Comparison of ENCODE assay signal across 18 cellular contexts in the genomic region with DNA sequence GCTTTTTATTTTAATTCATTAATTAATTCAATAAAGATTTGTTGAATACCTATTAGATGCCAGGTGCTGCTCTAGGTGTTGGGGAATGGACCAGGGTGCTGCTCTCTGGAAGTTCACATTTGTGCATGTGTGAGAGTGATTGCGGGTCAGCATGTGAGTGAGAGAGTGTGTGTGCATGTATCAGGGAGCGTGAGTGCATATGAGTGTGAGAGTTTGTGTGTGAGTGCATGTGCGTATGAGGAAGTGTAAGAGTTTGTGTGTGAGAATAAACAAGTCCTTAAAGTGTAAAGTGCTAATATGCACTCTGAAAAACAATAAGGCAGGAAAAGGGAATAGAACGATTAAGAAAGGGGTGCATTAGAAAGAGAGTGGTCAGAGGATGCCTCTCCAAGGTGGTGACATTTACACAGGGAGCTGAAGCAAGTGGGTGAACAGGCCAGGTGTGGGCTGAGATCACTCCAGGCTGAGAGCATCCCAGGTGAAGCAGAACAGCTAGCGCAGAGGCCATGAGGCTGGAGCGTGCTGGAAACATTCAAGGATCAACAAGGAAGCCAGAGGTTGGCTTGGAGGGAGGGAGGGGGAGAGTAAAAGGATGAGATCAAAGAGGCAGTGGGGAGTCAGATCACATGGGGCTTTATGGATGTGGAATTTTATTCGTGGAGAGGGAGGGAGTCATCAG. TPM values are rescaled to one million over a fixed set of nuclear protein-coding genes. Genes with fewer than 3 reads are reported as not detected.
DNase-seq lines count a peak whose midpoint lies in the region; ATAC-seq and TF ChIP-seq lines count a peak whose summit lies in the region.
"Had no signal": no experiment of that assay in that cellular context is flagged by ENCODE, and none has a peak within 500 bp of the region (broad histone marks: within the 10 kb centered on the region; RNA-seq: fewer than 3 reads in every experiment).

No MANE protein-coding gene starts in this region.

- no peaks in the 10 kb centered on the region for H4K20me1 ChIP-seq in GM23338 (replicated peaks; ENCODE audit: insufficient read depth)

- no peak for DNase-seq in GM23338 (ENCODE audit: low spot score)
- DNase-seq in T-helper 17 cell: no peak
- DNase-seq in activated CD4-positive, alpha-beta T cell treated with anti-CD3 and anti-CD28 coated beads for 1 hour: no peak
- no peak for DNase-seq in activated CD4-positive, alpha-beta T cell treated with anti-CD3 and anti-CD28 coated beads, Interleukin-2, amount 10 ng/mL, durations not matched to agents 24 days and 14 days
- no peak for DNase-seq in hypothalamus (lab: John Stamatoyannopoulos, UW)
- no peak for DNase-seq in middle frontal gyrus (ENCODE audit: extremely low spot score, low spot score)
- DNase-seq: activated CD4-positive, alpha-beta T cell treated with anti-CD3 and anti-CD28 coated beads, Interleukin-2, amount 10 ng/mL, durations not matched to agents 7 days and 5 days; activated CD8-positive, alpha-beta memory T cell treated with anti-CD3 and anti-CD28 coated beads, Interleukin-2, amount 50 U/mL, for 48 hours; Calu3; IMR-90; NCI-H187 treated with DMSO at 0.1 percent for 48 hours; NCI-H526; stimulated activated CD4-positive, alpha-beta T cell treated with anti-CD3 and anti-CD28 coated beads, Interleukin-4, amount 100 ng/mL, for 24 hours; testis had no signal

- intact Hi-C loops in activated CD4-positive, alpha-beta T cell treated with anti-CD3 and anti-CD28 coated beads, Interleukin-2, amount 10 ng/mL, durations not matched to agents 24 days and 14 days (cut with micrococcal nuclease): no loop called here

- no peak for TF ChIP-seq CTCF in GM23338 (conservative IDR thresholded peaks at IDR 0.05; ENCODE audit: low read depth in 2 of 2)

- H3K36me3 ChIP-seq in GM23338 (ENCODE audit: insufficient read depth) (no peaks in the 10 kb centered on the region; the same call in 1 of the 2 replicates), skeletal muscle tissue (ENCODE audit: control insufficient read depth in 3 of 3, insufficient read depth in 3 of 3, low read length in 3 of 3) (no peaks in the 10 kb centered on the region)

- peak overlapping the region in 1 of 3 donors; percentile 81 for H3K9ac ChIP-seq in skeletal muscle tissue (ENCODE audit: low read depth in 1 of 3, low read length in 3 of 3)

- peak overlapping the region; percentile 66 for H2AFZ ChIP-seq in GM23338

- ATAC-seq in GM23338 (peak; percentile 15; the same call in 1 of the 3 replicates), T-helper 17 cell (no peak)
- ATAC-seq: HCT116 had no signal

- peak overlapping the region; percentile 55 for H3K4me3 ChIP-seq in GM08714 (ENCODE audit: low read length)
- no peak overlapping the region for H3K4me3 ChIP-seq in GM23338
- peak overlapping the region in 2 of 3 donors; percentile 6 to 57 for H3K4me3 ChIP-seq in skeletal muscle tissue (ENCODE audit: low read length in 3 of 3)
- H3K4me3 ChIP-seq: skin epidermis, testis had no signal

- H3K4me1 Mint-ChIP-seq in GM23338 (peaks cover 20% of the 10 kb centered on the region), T-helper 17 cell (peaks cover 21% of the 10 kb centered on the region)
- peaks cover 28% of the 10 kb centered on the region for H3K4me1 Mint-ChIP-seq in activated CD4-positive, alpha-beta T cell treated with anti-CD3 and anti-CD28 coated beads, Interleukin-2, amount 10 ng/mL, durations not matched to agents 24 days and 14 days

- H3K9me3 Mint-ChIP-seq in GM23338: no peaks in the 10 kb centered on the region; the same call in 1 of the 3 replicates
- H3K9me3 Mint-ChIP-seq in activated CD4-positive, alpha-beta T cell treated with anti-CD3 and anti-CD28 coated beads, Interleukin-2, amount 10 ng/mL, durations not matched to agents 24 days and 14 days: peaks cover 21% of the 10 kb centered on the region

- peak overlapping the region; percentile 51; the same call in 1 of the 2 replicates for H3K4me2 ChIP-seq in GM23338

- H3F3A ChIP-seq in GM23338 (replicated peaks; ENCODE audit: low read depth): no peaks in the 10 kb centered on the region

- 0 out of 2 replicates have a peak overlapping the region, but pooled peaks have one; percentile 14 for H3K27ac ChIP-seq in GM23338 (ENCODE audit: low read depth)
- H3K27ac ChIP-seq in skeletal muscle tissue (ENCODE audit: low read depth, low read length): no peak overlapping the region
- H3K27ac ChIP-seq: testis had no signal

- H3K79me2 ChIP-seq in GM23338 (replicated peaks; ENCODE audit: insufficient read depth): no peaks in the 10 kb centered on the region

- H3K36me3 Mint-ChIP-seq in GM23338 (ENCODE audit: low read depth) (peaks cover 10% of the 10 kb centered on the region; the same call in 2 of the 3 replicates), T-helper 17 cell (ENCODE audit: low read depth) (peaks cover 5% of the 10 kb centered on the region)
- peaks cover 4% of the 10 kb centered on the region for H3K36me3 Mint-ChIP-seq in activated CD4-positive, alpha-beta T cell treated with anti-CD3 and anti-CD28 coated beads, Interleukin-2, amount 10 ng/mL, durations not matched to agents 24 days and 14 days (ENCODE audit: low read depth)

- H3K9me2 ChIP-seq in GM23338 (ENCODE audit: insufficient read depth): peaks cover 3% of the 10 kb centered on the region; the same call in 1 of the 2 replicates

- H3K27me3 ChIP-seq in GM23338 (ENCODE audit: insufficient read depth) (no peaks in the 10 kb centered on the region), skeletal muscle tissue (ENCODE audit: control insufficient read depth in 3 of 3, insufficient read depth in 3 of 3, low read length in 3 of 3) (no peaks in the 10 kb centered on the region)
- H3K27me3 ChIP-seq: testis had no signal

- H3K4me1 ChIP-seq in GM23338 (ENCODE audit: insufficient read depth): peaks cover 25% of the 10 kb centered on the region; the same call in 1 of the 2 replicates
- H3K4me1 ChIP-seq in skeletal muscle tissue (ENCODE audit: control insufficient read depth in 3 of 3, insufficient read depth in 3 of 3, low read length in 3 of 3): peaks cover 29 to 42% (median 42%) of the 10 kb centered on the region in 3 donors

- no peak overlapping the region for H3K4me3 Mint-ChIP-seq in GM23338
- peak overlapping the region; percentile 67 for H3K4me3 Mint-ChIP-seq in T-helper 17 cell
- no peak overlapping the region for H3K4me3 Mint-ChIP-seq in activated CD4-positive, alpha-beta T cell treated with anti-CD3 and anti-CD28 coated beads, Interleukin-2, amount 10 ng/mL, durations not matched to agents 24 days and 14 days
- H3K4me3 Mint-ChIP-seq: activated CD4-positive, alpha-beta T cell treated with anti-CD3 and anti-CD28 coated beads, Interleukin-2, amount 10 ng/mL, durations not matched to agents 7 days and 5 days had no signal

- H3K27me3 Mint-ChIP-seq in GM23338 (ENCODE audit: insufficient read depth, low read depth, poor library complexity) (peaks cover 6% of the 10 kb centered on the region), T-helper 17 cell (peaks cover 20% of the 10 kb centered on the region)
- no peaks in the 10 kb centered on the region for H3K27me3 Mint-ChIP-seq in activated CD4-positive, alpha-beta T cell treated with anti-CD3 and anti-CD28 coated beads, Interleukin-2, amount 10 ng/mL, durations not matched to agents 24 days and 14 days

- no peak overlapping the region for H3K27ac Mint-ChIP-seq in GM23338
- peak overlapping the region; percentile 69 for H3K27ac Mint-ChIP-seq in T-helper 17 cell
- no peak overlapping the region for H3K27ac Mint-ChIP-seq in activated CD4-positive, alpha-beta T cell treated with anti-CD3 and anti-CD28 coated beads, Interleukin-2, amount 10 ng/mL, durations not matched to agents 24 days and 14 days
- H3K27ac Mint-ChIP-seq: activated CD4-positive, alpha-beta T cell treated with anti-CD3 and anti-CD28 coated beads, Interleukin-2, amount 10 ng/mL, durations not matched to agents 7 days and 5 days had no signal

- no peaks in the 10 kb centered on the region for H3K9me3 ChIP-seq in T-helper 17 cell (ENCODE audit: control insufficient read depth, low read length, poor library complexity, severe bottlenecking)
- no peaks in the 10 kb centered on the region for H3K9me3 ChIP-seq in skeletal muscle tissue (ENCODE audit: control insufficient read depth in 3 of 3, low read length in 3 of 3)
- H3K9me3 ChIP-seq: testis had no signal

TF ChIP-seq in GM23338, 12 proteins besides CTCF, POLR2A, EP300 and RAD21 (continues in another document):
- TF ChIP-seq, protein P1, sequence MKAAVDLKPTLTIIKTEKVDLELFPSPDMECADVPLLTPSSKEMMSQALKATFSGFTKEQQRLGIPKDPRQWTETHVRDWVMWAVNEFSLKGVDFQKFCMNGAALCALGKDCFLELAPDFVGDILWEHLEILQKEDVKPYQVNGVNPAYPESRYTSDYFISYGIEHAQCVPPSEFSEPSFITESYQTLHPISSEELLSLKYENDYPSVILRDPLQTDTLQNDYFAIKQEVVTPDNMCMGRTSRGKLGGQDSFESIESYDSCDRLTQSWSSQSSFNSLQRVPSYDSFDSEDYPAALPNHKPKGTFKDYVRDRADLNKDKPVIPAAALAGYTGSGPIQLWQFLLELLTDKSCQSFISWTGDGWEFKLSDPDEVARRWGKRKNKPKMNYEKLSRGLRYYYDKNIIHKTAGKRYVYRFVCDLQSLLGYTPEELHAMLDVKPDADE (IDR thresholded peaks at IDR 0.05): no peak
- TF ChIP-seq CREB1 (CRISPR knock-in tag; IDR thresholded peaks at IDR 0.05; ENCODE audit: low read depth): no peak

RNA-seq across cellular contexts. Expression of gene SLC1A4, which starts 50.5 kb away (rescaled TPM):
- total RNA-seq in GM23338 (2014; rRNA removed; shearing (Covaris generic)): 2.2 and 2.7 TPM in 2 replicates
- 1.3 TPM in 2 replicates for polyA plus RNA-seq in GM23338 (2016; fragmentation: Nextera tagmentation; extraction: Ambion mirVana)
- 1 to 10 TPM; 1.7 to 8.0 TPM for total RNA-seq in T-helper 17 cell
- total RNA-seq in skeletal muscle tissue: 10.4 TPM
- 12.4 and 13.1 TPM in 2 replicates for total RNA-seq in activated CD4-positive, alpha-beta T cell treated with anti-CD3 and anti-CD28 coated beads, Interleukin-2, amount 10 ng/mL, durations not matched to agents 24 days and 14 days
